ENCODE assay signal across 1 cellular context in genomic region chr3:63814300-63814699, GRCh38.
TF ChIP-seq lines count a peak whose summit lies in the region.

No MANE protein-coding gene starts in this region.

TF ChIP-seq in GM23338, 12 proteins besides CTCF, POLR2A, EP300 and RAD21 (continued from another document):
- TF ChIP-seq ZNF462 (CRISPR knock-in tag; IDR thresholded peaks at IDR 0.05) (no peak), EZH2 (IDR thresholded peaks at IDR 0.05; ENCODE audit: low read depth, unreplicated experiment) (no peak), POLR2AphosphoS5 (IDR thresholded peaks at IDR 0.05; ENCODE audit: low read depth) (no peak), EZH2phosphoT487 (IDR thresholded peaks at IDR 0.05; ENCODE audit: unreplicated experiment) (no peak), ETS1 (IDR thresholded peaks at IDR 0.05) (no peak), REST (IDR thresholded peaks at IDR 0.05; ENCODE audit: unreplicated experiment) (no peak)
TF ChIP-seq in GM23338: peak in this region for 0.
